12 cellular contexts compared by ENCODE assay signal in the genomic region with DNA sequence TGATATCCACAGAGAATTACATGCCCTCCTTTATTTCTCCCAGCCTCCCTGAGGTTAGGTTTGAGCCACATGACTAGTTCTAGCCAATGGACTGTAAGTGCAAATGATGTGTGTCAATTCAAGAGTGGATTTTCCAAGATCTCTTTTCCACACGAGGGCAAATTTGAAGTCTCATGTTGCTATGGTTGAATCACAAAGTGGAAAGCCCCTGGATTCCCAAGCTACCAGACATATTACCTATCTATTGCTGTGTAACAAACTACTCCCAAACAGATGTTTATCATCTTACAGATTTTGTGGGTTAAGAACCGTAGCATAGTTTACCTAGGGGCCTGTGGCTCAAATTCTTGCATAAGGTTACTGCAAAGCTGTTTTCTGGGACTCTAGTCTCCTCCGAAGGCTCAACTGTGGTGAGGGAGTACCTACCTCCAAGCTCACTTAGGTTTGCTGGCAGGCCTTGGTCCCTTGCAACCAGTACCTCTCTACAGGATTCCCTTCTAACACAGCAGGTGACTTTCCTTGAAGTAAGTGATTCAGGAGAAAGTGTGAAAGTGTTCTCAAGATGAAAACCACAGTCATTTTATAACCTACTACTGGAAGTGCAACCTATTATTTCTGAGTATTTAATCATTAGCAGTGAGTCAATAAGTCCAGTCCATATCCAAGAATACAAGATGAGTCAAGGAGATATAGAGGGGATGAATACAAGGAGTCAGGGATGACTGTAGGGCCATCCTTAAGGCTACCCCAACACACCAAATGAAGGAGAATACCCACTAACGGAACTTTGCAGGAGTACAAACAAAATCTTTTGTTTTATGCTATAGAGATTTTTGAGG.
A peak's percentile ranks its signal among the peaks of the same experiment; 100 is the strongest.
DNase-seq lines count a peak whose midpoint lies in the region; ATAC-seq and TF ChIP-seq lines count a peak whose summit lies in the region.
"Had no signal": no experiment of that assay in that cellular context is flagged by ENCODE, and none has a peak within 500 bp of the region (broad histone marks: within the 10 kb centered on the region; RNA-seq: fewer than 3 reads in every experiment).

No MANE protein-coding gene starts in this region.

- POLR2A ChIA-PET in activated naive CD8-positive, alpha-beta T cell treated with anti-CD3 and anti-CD28 coated beads, Interleukin-2, amount 10 ng/mL, durations not matched to agents 7 days and 5 days (lab: Charles Lee), result interaction anchor here (0.7 to 1.8 kb wide), 2 partner anchors 9 to 236 kb away, joined by 3 to 6 read pairs; no protein-coding TSS in a partner anchor

- peak overlapping the region; percentile 23 for H3K4me3 Mint-ChIP-seq in activated naive CD8-positive, alpha-beta T cell treated with anti-CD3 and anti-CD28 coated beads, Interleukin-2, amount 10 ng/mL, durations not matched to agents 7 days and 5 days

- peaks cover 11% of the 10 kb centered on the region for H3K36me3 Mint-ChIP-seq in activated naive CD8-positive, alpha-beta T cell treated with anti-CD3 and anti-CD28 coated beads, Interleukin-2, amount 10 ng/mL, durations not matched to agents 7 days and 5 days

- no peaks in the 10 kb centered on the region for H3K36me3 ChIP-seq in BLaER1
- H3K36me3 ChIP-seq: upper lobe of left lung had no signal

- H3K9ac ChIP-seq in BLaER1, result no peak overlapping the region

- H3K27me3 Mint-ChIP-seq in activated naive CD8-positive, alpha-beta T cell treated with anti-CD3 and anti-CD28 coated beads, Interleukin-2, amount 10 ng/mL, durations not matched to agents 7 days and 5 days, result no peaks in the 10 kb centered on the region

- DNase-seq in activated naive CD8-positive, alpha-beta T cell treated with anti-CD3 and anti-CD28 coated beads, Interleukin-2, amount 10 ng/mL, durations not matched to agents 7 days and 5 days, result no peak
- DNase-seq in GM13977 (ENCODE audit: low spot score) (no peak), cerebellar nuclear complex (lab: John Stamatoyannopoulos, UW) (no peak)
- DNase-seq: H7, NCI-H146, upper lobe of left lung had no signal

- H4K20me1 ChIP-seq in BLaER1, result no peaks in the 10 kb centered on the region

- peak overlapping the region; percentile 31 for H3K27ac Mint-ChIP-seq in activated naive CD8-positive, alpha-beta T cell treated with anti-CD3 and anti-CD28 coated beads, Interleukin-2, amount 10 ng/mL, durations not matched to agents 7 days and 5 days

- TF ChIP-seq CTCF in GM13977 (IDR thresholded peaks at IDR 0.05; ENCODE audit: extremely low read depth, insufficient read depth, missing control alignments), result no peak

- H3K27me3 ChIP-seq in BLaER1, result no peaks in the 10 kb centered on the region
- H3K27me3 ChIP-seq: upper lobe of left lung had no signal

- no peak overlapping the region for H3K4me3 ChIP-seq in BLaER1
- H3K4me3 ChIP-seq: upper lobe of left lung had no signal

- ATAC-seq in GM18511 (IDR thresholded peaks at IDR 0.05; ENCODE audit: unreplicated experiment) (peak; percentile 27), HG03354 (IDR thresholded peaks at IDR 0.05; ENCODE audit: poor library complexity, severe bottlenecking, unreplicated experiment) (peak; percentile 24), HG03095 (IDR thresholded peaks at IDR 0.05; ENCODE audit: unreplicated experiment) (no peak), GM21447 (IDR thresholded peaks at IDR 0.05; ENCODE audit: unreplicated experiment) (no peak)
- no peak for ATAC-seq in activated naive CD8-positive, alpha-beta T cell treated with anti-CD3 and anti-CD28 coated beads, Interleukin-2, amount 10 ng/mL, durations not matched to agents 7 days and 5 days (ENCODE audit: low read depth)

- H3K4me1 Mint-ChIP-seq in activated naive CD8-positive, alpha-beta T cell treated with anti-CD3 and anti-CD28 coated beads, Interleukin-2, amount 10 ng/mL, durations not matched to agents 7 days and 5 days, result peaks cover 38% of the 10 kb centered on the region

- H3K4me1 ChIP-seq in BLaER1, result peaks cover 30% of the 10 kb centered on the region
- H3K4me1 ChIP-seq: upper lobe of left lung had no signal

- H3K27ac ChIP-seq in BLaER1, result no peak overlapping the region
- H3K27ac ChIP-seq: C4-2B, upper lobe of left lung had no signal

- in situ Hi-C loops in GM13977 (cut with MboI; ENCODE audit: low pct_unique_long_range_greater_than_20kb, low sequenced_read_pairs, unreplicated experiment), result no loop called here

- peaks cover 4% of the 10 kb centered on the region for H3K9me3 Mint-ChIP-seq in activated naive CD8-positive, alpha-beta T cell treated with anti-CD3 and anti-CD28 coated beads, Interleukin-2, amount 10 ng/mL, durations not matched to agents 7 days and 5 days

- no peaks in the 10 kb centered on the region for H3K9me3 ChIP-seq in BLaER1
- H3K9me3 ChIP-seq: upper lobe of left lung had no signal

- H3K4me2 ChIP-seq in BLaER1, result peak overlapping the region; percentile 58; the same call in 1 of the 2 replicates

Comparison
In these comparisons a context has a peak if more than half of its experiments do, and no peak if none do; other contexts are left out.
1. ATAC-seq: peak in GM18511 (single experiment) and HG03354 (single experiment); none in activated naive CD8-positive, alpha-beta T cell treated with anti-CD3 and anti-CD28 coated beads, Interleukin-2, amount 10 ng/mL, durations not matched to agents 7 days and 5 days (single experiment), HG03095 (single experiment) and GM21447 (single experiment).